9 cellular contexts compared by ENCODE assay signal in the genomic region with DNA sequence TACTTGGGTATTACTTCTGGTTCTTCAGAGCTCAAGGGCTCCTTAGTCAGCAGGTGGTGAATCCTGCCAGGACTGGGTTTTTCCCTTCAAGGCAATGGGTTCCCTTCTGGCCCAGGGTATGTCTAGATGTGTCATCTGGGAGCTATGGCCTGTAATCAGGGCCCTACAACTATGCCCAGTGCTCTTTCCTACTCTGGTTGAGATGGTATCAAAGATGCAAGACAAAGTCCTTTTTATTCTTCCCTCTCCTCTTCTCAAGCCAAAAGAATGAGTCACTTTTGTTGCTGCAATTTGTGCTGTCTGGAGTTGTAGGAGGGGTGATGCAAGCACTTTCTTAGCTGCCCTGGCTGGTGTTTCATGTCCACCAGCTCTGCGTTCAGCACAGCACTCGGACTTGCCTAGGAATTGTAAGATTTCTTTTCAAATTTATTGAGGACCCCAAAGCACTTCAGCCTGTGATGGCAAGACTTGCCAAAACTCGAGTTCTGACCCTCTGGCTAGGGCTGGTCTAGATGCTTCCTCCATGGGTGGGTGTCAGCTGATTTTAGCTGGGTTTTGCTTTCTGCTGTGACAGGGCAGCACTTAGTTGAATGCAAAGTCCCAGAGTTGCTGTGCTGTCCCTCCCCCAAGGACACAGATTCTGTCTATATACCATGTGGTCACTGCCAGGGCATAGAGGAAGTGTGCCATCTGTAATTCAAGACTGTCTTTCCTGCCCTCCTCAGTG.
DNase-seq lines count a peak whose midpoint lies in the region; ATAC-seq, FAIRE-seq and TF ChIP-seq lines count a peak whose summit lies in the region.
"Had no signal": no experiment of that assay in that cellular context is flagged by ENCODE, and none has a peak within 500 bp of the region (broad histone marks: within the 10 kb centered on the region; RNA-seq: fewer than 3 reads in every experiment).

No MANE protein-coding gene starts in this region.

- no peaks in the 10 kb centered on the region for H3K4me1 ChIP-seq in DND-41 (ENCODE audit: insufficient read depth, low read length)
- no peaks in the 10 kb centered on the region for H3K4me1 ChIP-seq in naive thymus-derived CD4-positive, alpha-beta T cell (ENCODE audit: control insufficient read depth in 2 of 2, insufficient read depth in 2 of 2, low read length in 2 of 2)

- no peak for TF ChIP-seq CTCF in DND-41 (IDR thresholded peaks at IDR 0.05; ENCODE audit: borderline replicate concordance, extremely low read depth, low read length, poor library complexity, severe bottlenecking)

- H3K4me3 Mint-ChIP-seq in naive thymus-derived CD4-positive, alpha-beta T cell, result no peak overlapping the region

- no peaks in the 10 kb centered on the region for H4K20me1 ChIP-seq in DND-41 (ENCODE audit: insufficient read depth, low read length)

- H3K27me3 Mint-ChIP-seq in naive thymus-derived CD4-positive, alpha-beta T cell, result no peaks in the 10 kb centered on the region

- no peak overlapping the region for H3K27ac ChIP-seq in DND-41 (ENCODE audit: low read length)
- H3K27ac ChIP-seq in naive thymus-derived CD4-positive, alpha-beta T cell (ENCODE audit: low read depth, low read length), result no peak overlapping the region

- no peak for DNase-seq in DND-41
- DNase-seq in NOMO-1 treated with dmso at 0.1 percent for 144 hours (lab: John Stamatoyannopoulos, UW; ENCODE audit: unreplicated experiment), result peak; percentile 95
- DNase-seq in dedifferentiated amniotic fluid mesenchymal stem cell (ENCODE audit: extremely low spot score), result peak; percentile 94
- DNase-seq in naive thymus-derived CD4-positive, alpha-beta T cell, result no peak
- DNase-seq in NCI-H2081 (lab: John Stamatoyannopoulos, UW), result no peak
- DNase-seq in GM12891 (ENCODE audit: insufficient read length, low spot score), result no peak
- no peak for DNase-seq in C1 segment of cervical spinal cord (lab: John Stamatoyannopoulos, UW)

- H3K4me3 ChIP-seq in DND-41 (ENCODE audit: low read depth in 1 of 2, low read length in 2 of 2), result no peak overlapping the region
- H3K4me3 ChIP-seq in naive thymus-derived CD4-positive, alpha-beta T cell (ENCODE audit: low read length), result no peak overlapping the region

- no peak overlapping the region for H3K27ac Mint-ChIP-seq in naive thymus-derived CD4-positive, alpha-beta T cell

- POLR2A ChIA-PET in naive thymus-derived CD4-positive, alpha-beta T cell (lab: Charles Lee), result no interaction called here

- ATAC-seq in DND-41 (ENCODE audit: insufficient read depth, low read depth), result 0 out of 3 replicates have a peak, but pooled peaks have one; percentile 14
- peak; percentile 59 for ATAC-seq in naive thymus-derived CD4-positive, alpha-beta T cell
- no peak for ATAC-seq in HG03571 (IDR thresholded peaks at IDR 0.05; ENCODE audit: unreplicated experiment)
- ATAC-seq: Panc1 had no signal

- H3K79me2 ChIP-seq in DND-41 (ENCODE audit: insufficient read depth, low read length), result no peaks in the 10 kb centered on the region

- no peak for FAIRE-seq in GM12891 (lab: Jason Lieb, UNC)

- TF ChIP-seq POLR2A in GM12891 (IDR thresholded peaks at IDR 0.05; ENCODE audit: low read depth, low read length), result no peak

- no peak overlapping the region for H3K4me2 ChIP-seq in DND-41 (ENCODE audit: insufficient read depth, low read length)

- CTCF ChIA-PET in naive thymus-derived CD4-positive, alpha-beta T cell (lab: Charles Lee), result no interaction called here

- no peaks in the 10 kb centered on the region for H3K27me3 ChIP-seq in DND-41 (ENCODE audit: insufficient read depth, low read length, poor library complexity)
- H3K27me3 ChIP-seq in naive thymus-derived CD4-positive, alpha-beta T cell (ENCODE audit: control insufficient read depth in 2 of 2, insufficient read depth in 2 of 2, low read length in 2 of 2), result no peaks in the 10 kb centered on the region

- H3K9ac ChIP-seq in DND-41 (ENCODE audit: low read depth, low read length), result no peak overlapping the region

- intact Hi-C loops in naive thymus-derived CD4-positive, alpha-beta T cell (cut with micrococcal nuclease), result no loop called here

- peaks cover 0 to 38% (median 0%) of the 10 kb centered on the region in 5 donors for H3K36me3 Mint-ChIP-seq in naive thymus-derived CD4-positive, alpha-beta T cell

- H3K9me3 ChIP-seq in DND-41 (ENCODE audit: insufficient read depth, low read length, severe bottlenecking), result peaks cover 2% of the 10 kb centered on the region
- H3K9me3 ChIP-seq in naive thymus-derived CD4-positive, alpha-beta T cell (ENCODE audit: control insufficient read depth in 2 of 3, low read length in 3 of 3), result peaks cover 0 to 4% (median 0%) of the 10 kb centered on the region in 3 experiments

- H2AFZ ChIP-seq in DND-41 (ENCODE audit: low read depth, low read length), result no peak overlapping the region

- H3K36me3 ChIP-seq in DND-41 (ENCODE audit: insufficient read depth, low read length), result no peaks in the 10 kb centered on the region
- H3K36me3 ChIP-seq in naive thymus-derived CD4-positive, alpha-beta T cell (ENCODE audit: control insufficient read depth in 2 of 3, insufficient read depth in 3 of 3, low read length in 3 of 3), result no peaks in the 10 kb centered on the region

- peaks cover 0 to 37% (median 15%) of the 10 kb centered on the region in 11 donors for H3K9me3 Mint-ChIP-seq in naive thymus-derived CD4-positive, alpha-beta T cell

- H3K4me1 Mint-ChIP-seq in naive thymus-derived CD4-positive, alpha-beta T cell, result peaks cover 0 to 8% (median 0%) of the 10 kb centered on the region in 7 donors

TF ChIP-seq in GM12891, 5 proteins besides CTCF, POLR2A, EP300 and RAD21:
- TF ChIP-seq SPI1 (IDR thresholded peaks at IDR 0.05; ENCODE audit: low read depth, low read length) (no peak), TAF1 (IDR thresholded peaks at IDR 0.05; ENCODE audit: low read depth, low read length) (no peak), POLR2AphosphoS5 (IDR thresholded peaks at IDR 0.05; ENCODE audit: low read depth, low read length) (no peak), PAX5 (IDR thresholded peaks at IDR 0.05; ENCODE audit: insufficient read depth, low read length, severe bottlenecking) (no peak), POU2F2 (IDR thresholded peaks at IDR 0.05; ENCODE audit: low read depth, low read length) (no peak)

Comparison
In these comparisons a context has a peak if more than half of its experiments do, and no peak if none do; other contexts are left out.
1. DNase-seq: peak in NOMO-1 treated with dmso at 0.1 percent for 144 hours (single experiment) and dedifferentiated amniotic fluid mesenchymal stem cell (single experiment); none in DND-41 (single experiment), naive thymus-derived CD4-positive, alpha-beta T cell (0 of 9), NCI-H2081 (0 of 2), GM12891 (single experiment) and C1 segment of cervical spinal cord (0 of 14).